8 cellular contexts compared by ENCODE assay signal in the genomic region with DNA sequence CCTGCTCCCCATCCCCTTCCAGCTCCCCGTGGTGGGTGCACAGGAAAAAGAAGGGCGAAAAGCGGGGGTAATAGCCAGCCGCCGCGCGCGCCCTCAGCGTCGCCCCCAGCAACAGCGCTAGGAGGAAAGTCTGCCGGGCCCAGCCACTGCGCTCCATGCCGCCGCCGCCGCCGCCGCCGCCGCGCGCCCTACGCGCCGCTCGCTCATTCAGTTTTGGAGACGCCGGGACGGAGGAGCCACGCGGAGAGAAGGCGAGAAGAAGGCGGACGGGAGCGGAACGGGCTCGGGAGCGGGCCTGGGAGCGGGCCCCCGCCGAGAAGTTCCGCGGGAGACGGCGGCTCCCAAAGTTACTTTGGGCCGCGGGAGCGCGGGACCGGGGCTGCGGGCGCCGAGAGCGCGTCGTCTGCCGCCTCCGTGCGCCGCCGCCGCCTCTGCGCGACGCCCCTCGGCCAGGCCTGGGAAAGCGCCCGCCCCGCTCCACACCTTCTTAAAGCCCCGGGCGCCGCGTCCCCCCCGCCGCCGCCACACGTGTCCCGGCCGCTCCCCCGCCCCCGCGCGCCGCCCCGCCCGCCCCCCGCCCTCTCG. TPM values are rescaled to one million over a fixed set of nuclear protein-coding genes. Genes with fewer than 3 reads are reported as not detected.
DNase-seq lines count a peak whose midpoint lies in the region; ATAC-seq lines count a peak whose summit lies in the region.

TSS of gene RELN (minus strand) at position 459 of the 585 bp plus-strand sequence. CDS start at position 157, 302 bp downstream.

- H3K27me3 Mint-ChIP-seq in activated T-helper 17 cell treated with anti-CD3 and anti-CD28 coated beads, Interleukin-2, amount 50 U/mL, for 72 hours = peaks cover 40% of the 10 kb centered on the region

- WGBS in iPS DF 6.9 (ENCODE audit: insufficient coverage, insufficient read length) = no CpG with 5 or more reads among the region's 89 CpGs

- peak within 1 kb of the TSS; percentile 37 for H3K4me3 Mint-ChIP-seq in activated T-helper 17 cell treated with anti-CD3 and anti-CD28 coated beads, Interleukin-2, amount 50 U/mL, for 72 hours

- no peak for ATAC-seq in activated T-helper 17 cell treated with anti-CD3 and anti-CD28 coated beads, Interleukin-2, amount 50 U/mL, for 72 hours (replicated peaks)

- H3K4me1 Mint-ChIP-seq in activated T-helper 17 cell treated with anti-CD3 and anti-CD28 coated beads, Interleukin-2, amount 50 U/mL, for 72 hours = no peaks in the 10 kb centered on the region

- H3K36me3 Mint-ChIP-seq in activated T-helper 17 cell treated with anti-CD3 and anti-CD28 coated beads, Interleukin-2, amount 50 U/mL, for 72 hours (ENCODE audit: low read depth) = no peaks in the 10 kb centered on the region

- H3K4me3 ChIP-seq in iPS DF 6.9 (ENCODE audit: low read length) = peak within 1 kb of the TSS; percentile 50; the same call in 1 of the 2 replicates
- peak within 1 kb of the TSS; percentile 51 to 60 (median 52) for H3K4me3 ChIP-seq in skeletal muscle tissue (ENCODE audit: low read length in 3 of 3)

- H3K9ac ChIP-seq in skeletal muscle tissue (ENCODE audit: low read depth in 1 of 3, low read length in 3 of 3) = peak within 1 kb of the TSS in 2 of 3 donors; percentile 45 to 60

- H3K36me3 ChIP-seq in iPS DF 6.9 (ENCODE audit: control insufficient read depth, insufficient read depth, low read length) = no peaks in the 10 kb centered on the region
- H3K36me3 ChIP-seq in skeletal muscle tissue (ENCODE audit: control insufficient read depth in 3 of 3, insufficient read depth in 3 of 3, low read length in 3 of 3) = no peaks in the 10 kb centered on the region

- H3K27me3 ChIP-seq in iPS DF 6.9 (ENCODE audit: control insufficient read depth, insufficient read depth, low read length) (peaks cover 27% of the 10 kb centered on the region), skeletal muscle tissue (ENCODE audit: control insufficient read depth in 3 of 3, insufficient read depth in 3 of 3, low read length in 3 of 3) (peaks cover 23 to 37% (median 23%) of the 10 kb centered on the region in 3 donors)

- H3K4me1 ChIP-seq in iPS DF 6.9 (ENCODE audit: control insufficient read depth, insufficient read depth, low read length) = no peaks in the 10 kb centered on the region
- peaks cover 7 to 15% (median 14%) of the 10 kb centered on the region in 3 donors for H3K4me1 ChIP-seq in skeletal muscle tissue (ENCODE audit: control insufficient read depth in 3 of 3, insufficient read depth in 3 of 3, low read length in 3 of 3)

- H3K27ac ChIP-seq in iPS DF 6.9 (ENCODE audit: low read length) (no peak within 1 kb of the TSS), skeletal muscle tissue (ENCODE audit: low read depth, low read length) (no peak within 1 kb of the TSS)

- no peak within 1 kb of the TSS for H3K27ac Mint-ChIP-seq in activated T-helper 17 cell treated with anti-CD3 and anti-CD28 coated beads, Interleukin-2, amount 50 U/mL, for 72 hours

- DNase-seq in DMS 273 treated with DMSO at 0.1 percent for 48 hours (lab: John Stamatoyannopoulos, UW) = peak; percentile 23
- DNase-seq in HuH-7.5 (ENCODE audit: low spot score) = peak; percentile 54
- DNase-seq in iPS DF 6.9 (ENCODE audit: low read depth, low spot score) = no peak
- no peak for DNase-seq in GDM1 (lab: John Stamatoyannopoulos, UW)
- no peak for DNase-seq in H4 (ENCODE audit: low spot score)
- no peak for DNase-seq in dedifferentiated amniotic fluid mesenchymal stem cell (ENCODE audit: extremely low spot score)

- H3K9me3 ChIP-seq in iPS DF 6.9 (ENCODE audit: control insufficient read depth, insufficient read depth, low read length) (no peaks in the 10 kb centered on the region), skeletal muscle tissue (ENCODE audit: control insufficient read depth in 3 of 3, low read length in 3 of 3) (no peaks in the 10 kb centered on the region)

- no peaks in the 10 kb centered on the region for H3K9me3 Mint-ChIP-seq in activated T-helper 17 cell treated with anti-CD3 and anti-CD28 coated beads, Interleukin-2, amount 50 U/mL, for 72 hours

RNA-seq across cellular contexts. Expression of gene RELN, which starts in this region (rescaled TPM):
- total RNA-seq in activated T-helper 17 cell treated with anti-CD3 and anti-CD28 coated beads, Interleukin-2, amount 50 U/mL, for 72 hours = not detected
- 14.1 TPM for total RNA-seq in skeletal muscle tissue
- total RNA-seq in H4 (2014; rRNA removed; shearing (Covaris generic)) = 0.02 TPM in 1 of 2 replicates, not detected in the other

Comparison
In these comparisons a context has a peak if more than half of its experiments do, and no peak if none do; other contexts are left out.
1. RNA of gene RELN (total RNA-seq): 14.1 TPM in skeletal muscle tissue (single experiment); not detected in activated T-helper 17 cell treated with anti-CD3 and anti-CD28 coated beads, Interleukin-2, amount 50 U/mL, for 72 hours and 0.02 TPM in H4; every median in the first group is over 10 times any median in the second.
2. DNase-seq: peak in DMS 273 treated with DMSO at 0.1 percent for 48 hours (single experiment) and HuH-7.5 (single experiment); none in iPS DF 6.9 (single experiment), GDM1 (single experiment), H4 (single experiment) and dedifferentiated amniotic fluid mesenchymal stem cell (single experiment).